ENCODE assay signal across 21 cellular contexts in the genomic region with DNA sequence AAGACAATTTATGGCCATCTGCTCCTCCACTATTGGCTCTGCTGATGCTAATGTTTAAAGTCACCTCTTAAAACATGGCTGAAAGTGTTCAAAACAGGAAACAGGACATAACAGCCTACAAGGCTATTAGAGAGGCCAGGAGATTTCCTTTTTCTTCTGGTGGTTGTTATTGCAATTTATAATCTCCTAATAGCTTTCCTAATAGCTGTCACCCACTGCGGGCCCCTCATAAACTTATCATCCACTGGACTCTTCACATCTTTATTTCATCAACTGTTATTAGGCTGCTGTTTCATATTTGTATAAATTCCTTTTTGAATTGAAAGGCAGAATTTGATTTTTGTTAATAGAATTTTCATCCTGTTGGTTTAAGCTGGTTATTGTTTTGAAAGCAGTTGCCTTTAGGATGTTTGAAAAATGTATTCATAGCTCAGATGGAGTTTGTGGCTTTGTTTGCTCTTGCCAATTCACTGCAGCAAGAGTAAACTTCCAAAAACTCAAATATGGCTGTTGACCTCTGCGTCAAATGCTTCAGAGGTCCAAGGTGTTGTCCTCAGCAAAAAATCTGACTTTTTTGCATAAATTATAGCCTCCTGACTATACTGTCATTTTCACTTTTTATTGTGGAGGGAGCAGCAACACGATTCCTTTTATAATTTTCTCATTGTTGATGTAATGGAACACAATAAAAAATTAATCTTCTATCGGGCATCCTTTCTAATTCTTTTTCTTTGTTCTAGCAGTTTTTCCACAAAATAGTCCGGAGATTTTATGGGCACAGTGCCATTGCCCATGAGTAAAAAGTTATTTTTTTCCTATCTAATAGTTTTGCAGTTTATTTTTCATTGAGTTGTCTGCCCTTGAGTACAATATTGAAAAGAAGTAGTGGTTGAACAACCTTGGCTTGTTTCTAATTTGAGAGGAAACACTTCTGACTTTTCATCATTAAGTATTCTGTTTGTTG.
A peak's percentile ranks its signal among the peaks of the same experiment; 100 is the strongest.
DNase-seq lines count a peak whose midpoint lies in the region; ATAC-seq, FAIRE-seq and TF ChIP-seq lines count a peak whose summit lies in the region.
"Had no signal": no experiment of that assay in that cellular context is flagged by ENCODE, and none has a peak within 500 bp of the region (broad histone marks: within the 10 kb centered on the region; RNA-seq: fewer than 3 reads in every experiment).

No MANE protein-coding gene starts in this region.

- peaks cover 11 to 12% of the 10 kb centered on the region in 2 experiments; a peak in 3 of 4 replicates for H3K4me1 ChIP-seq in SK-N-SH (ENCODE audit: control insufficient read depth in 1 of 2, insufficient read depth in 2 of 2, low read depth in 1 of 2, low read length in 1 of 2)
- H3K4me1 ChIP-seq: BE2C had no signal

- no peaks in the 10 kb centered on the region for H3K36me3 ChIP-seq in SK-N-SH (replicated peaks in 1 of 2; ENCODE audit: control insufficient read depth in 1 of 2, insufficient read depth in 2 of 2, low read length in 1 of 2)
- H3K36me3 ChIP-seq: BE2C had no signal

- POLR2A ChIA-PET in SK-N-SH (lab: Yijun Ruan, JAX): no interaction called here

- H3K9ac ChIP-seq in SK-N-SH: no peak overlapping the region

- H3K4me3 ChIP-seq in SK-N-SH (ENCODE audit: low read depth in 2 of 2, low read length in 1 of 2): no peak overlapping the region

- 53% methylated on average over 5 of the region's 5 CpGs for WGBS in SK-N-SH (ENCODE audit: low lambda C conversion rate)

- no peak overlapping the region for H3K4me2 ChIP-seq in SK-N-SH

- no peaks in the 10 kb centered on the region for H3K9me3 ChIP-seq in SK-N-SH
- H3K9me3 ChIP-seq: BE2C had no signal

- no peak for ATAC-seq in HG03342 (IDR thresholded peaks at IDR 0.05; ENCODE audit: unreplicated experiment)
- ATAC-seq: HepG2 had no signal

- H3K79me2 ChIP-seq in SK-N-SH (ENCODE audit: insufficient read depth): no peaks in the 10 kb centered on the region

- no peak for TF ChIP-seq CTCF in SK-N-SH (IDR thresholded peaks at IDR 0.05)

- TF ChIP-seq EP300 in SK-N-SH (IDR thresholded peaks at IDR 0.05; ENCODE audit: borderline replicate concordance in 1 of 2, low read depth in 1 of 2, low read length in 1 of 2): peak in 1 of 2 experiments; percentile 74; a peak in 2 of 4 replicates

- no peaks in the 10 kb centered on the region for H3K9me2 ChIP-seq in SK-N-SH

- FAIRE-seq in RCC 7860 (lab: Jason Lieb, UNC): no peak
- FAIRE-seq: H54, HepG2 had no signal

- H3K27ac ChIP-seq in SK-N-SH (ENCODE audit: low read depth in 2 of 2, low read length in 1 of 2): peak overlapping the region in 1 of 2 experiments; percentile 86; a peak in 2 of 4 replicates

- H4K20me1 ChIP-seq in SK-N-SH (ENCODE audit: insufficient read depth): no peaks in the 10 kb centered on the region

- no peaks in the 10 kb centered on the region for H3F3A ChIP-seq in SK-N-SH (replicated peaks; ENCODE audit: insufficient read depth)

- peak; percentile 41 for DNase-seq in NCI-H82 (lab: John Stamatoyannopoulos, UW)
- DNase-seq in NCI-H82 treated with DMSO at 0.1 percent for 48 hours (lab: John Stamatoyannopoulos, UW; ENCODE audit: unreplicated experiment): no peak
- peak; percentile 26 for DNase-seq in SK-N-SH
- peak; percentile 22 for DNase-seq in fibroblast of peridontal ligament (ENCODE audit: extremely low read depth)
- no peak for DNase-seq in NCI-H510A treated with DMSO at 0.1 percent for 48 hours (lab: John Stamatoyannopoulos, UW)
- DNase-seq in SW480 (ENCODE audit: low spot score): no peak
- DNase-seq in RCC 7860 (ENCODE audit: low spot score): no peak
- DNase-seq: BE2C; DMS79 treated with DMSO at 0.1 percent for 48 hours; KG1; NCI-H1105 treated with DMSO at 0.1 percent for 48 hours; NCI-H2081; NCI-H2171; NCI-H345; NCI-H524 treated with DMSO at 0.1 percent for 48 hours; NK-92 treated with Interleukin-12 subunit alpha and Interleukin-12 subunit beta, amount 100 ng/mL, for 24 hours; SIG-M5; T-helper 1 cell had no signal

- TF ChIP-seq RAD21 in SK-N-SH (IDR thresholded peaks at IDR 0.05; ENCODE audit: low read length): no peak

- H3K27me3 ChIP-seq in SK-N-SH (ENCODE audit: insufficient read depth): no peaks in the 10 kb centered on the region
- H3K27me3 ChIP-seq: BE2C had no signal

- CTCF ChIA-PET in SK-N-SH (lab: Yijun Ruan, JAX): interaction anchor here (0.8 kb wide), 1 partner anchor 10 kb away, joined by 5 read pairs; no protein-coding TSS in a partner anchor

- no peak overlapping the region for H2AFZ ChIP-seq in SK-N-SH (ENCODE audit: low read depth)

TF ChIP-seq in SK-N-SH, 30 proteins besides CTCF, POLR2A, EP300 and RAD21:
- TF ChIP-seq MXI1 (IDR thresholded peaks at IDR 0.05; ENCODE audit: low read depth, low read length): no peak
- TF ChIP-seq TCF12 (IDR thresholded peaks at IDR 0.05): 0 out of 2 replicates have a peak, but pooled peaks have one; percentile 24
- TF ChIP-seq FOSL2 (IDR thresholded peaks at IDR 0.05; ENCODE audit: borderline replicate concordance, low read depth): no peak
- no peak for TF ChIP-seq USF2 (IDR thresholded peaks at IDR 0.05; ENCODE audit: borderline replicate concordance, low read depth, low read length)
- TF ChIP-seq YY1 (IDR thresholded peaks at IDR 0.05; ENCODE audit: low read depth): no peak
- no peak for TF ChIP-seq JUND (IDR thresholded peaks at IDR 0.05)
- no peak for TF ChIP-seq SIN3A (IDR thresholded peaks at IDR 0.05; ENCODE audit: borderline replicate concordance, low read depth, low read length)
- TF ChIP-seq RFX5 (IDR thresholded peaks at IDR 0.05; ENCODE audit: low read length): no peak
- TF ChIP-seq RCOR1 (IDR thresholded peaks at IDR 0.05; ENCODE audit: low read length): peak; percentile 73; the same call in 1 of the 2 replicates
- no peak for TF ChIP-seq SMC3 (IDR thresholded peaks at IDR 0.05; ENCODE audit: low read depth, low read length)
- TF ChIP-seq NFIC (IDR thresholded peaks at IDR 0.05; ENCODE audit: borderline replicate concordance): no peak
- TF ChIP-seq POLR2AphosphoS5 (IDR thresholded peaks at IDR 0.05; ENCODE audit: low read depth, low read length): no peak

Comparison
In these comparisons a context has a peak if more than half of its experiments do, and no peak if none do; other contexts are left out.
1. DNase-seq: peak in NCI-H82 (single experiment), SK-N-SH (single experiment) and fibroblast of peridontal ligament (single experiment); none in NCI-H82 treated with DMSO at 0.1 percent for 48 hours (single experiment), NCI-H510A treated with DMSO at 0.1 percent for 48 hours (single experiment), SW480 (single experiment) and RCC 7860 (single experiment).